ENCODE assay signal across 27 cellular contexts in the genomic region with DNA sequence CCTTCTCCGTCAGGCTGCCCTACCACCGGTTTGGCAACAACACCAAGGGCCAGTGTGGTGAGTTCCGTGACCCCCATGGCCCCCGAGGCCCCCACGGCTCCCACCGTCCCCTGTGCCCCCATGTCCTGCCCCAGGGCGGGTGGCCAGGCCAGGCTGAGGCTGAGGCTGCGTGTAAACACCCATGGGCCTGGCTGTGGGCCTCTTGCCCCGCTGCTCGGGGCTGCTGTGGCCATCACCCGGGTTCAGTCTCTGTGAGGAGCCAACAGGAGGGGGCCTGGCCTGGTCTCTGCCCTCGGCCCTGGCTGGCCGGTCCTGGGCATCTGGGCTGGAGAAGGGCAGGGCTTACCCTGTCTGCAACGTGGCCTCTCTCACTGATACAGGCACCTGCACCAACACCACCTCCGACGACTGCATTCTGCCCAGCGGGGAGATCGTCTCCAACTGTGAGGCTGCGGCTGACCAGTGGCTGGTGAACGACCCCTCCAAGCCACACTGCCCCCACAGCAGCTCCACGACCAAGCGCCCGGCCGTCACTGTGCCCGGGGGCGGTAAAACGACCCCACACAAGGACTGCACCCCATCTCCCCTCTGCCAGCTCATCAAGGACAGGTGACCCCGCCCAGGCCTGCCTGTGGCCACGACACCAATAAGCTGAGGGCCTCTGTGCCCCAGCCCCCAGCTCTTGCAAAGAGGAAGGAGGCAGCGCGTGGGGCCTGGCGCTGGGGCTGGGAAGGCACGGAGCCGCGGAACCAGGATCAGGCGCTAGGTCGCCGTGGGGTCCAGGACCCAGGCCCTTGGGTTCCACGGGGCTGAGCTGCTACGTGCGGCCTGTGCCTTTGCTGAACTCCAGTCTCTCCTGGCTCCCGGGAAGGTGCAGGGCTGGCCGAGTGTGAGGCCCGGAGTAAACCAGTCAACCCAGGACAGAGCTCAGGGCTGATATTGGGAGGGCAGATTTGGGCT. TPM values are rescaled to one million over a fixed set of nuclear protein-coding genes. Genes with fewer than 3 reads are reported as not detected.
DNase-seq lines count a peak whose midpoint lies in the region; ATAC-seq, FAIRE-seq and TF ChIP-seq lines count a peak whose summit lies in the region.
"Had no signal": no experiment of that assay in that cellular context is flagged by ENCODE, and none has a peak within 500 bp of the region (broad histone marks: within the 10 kb centered on the region; RNA-seq: fewer than 3 reads in every experiment).

No MANE protein-coding gene starts in this region.

- WGBS in esophagus muscularis mucosa = 87% methylated on average over 27 of the region's 44 CpGs

- TF ChIP-seq EP300 in esophagus muscularis mucosa (IDR thresholded peaks at IDR 0.05) = no peak

- H3K36me3 ChIP-seq in left ventricle myocardium inferior (no peaks in the 10 kb centered on the region), Panc1 (ENCODE audit: control insufficient read depth, insufficient read depth, low read length) (no peaks in the 10 kb centered on the region), lower lobe of right lung (no peaks in the 10 kb centered on the region), upper lobe of right lung (no peaks in the 10 kb centered on the region), esophagus muscularis mucosa (no peaks in the 10 kb centered on the region)
- H3K36me3 ChIP-seq: SJCRH30 had no signal

- TF ChIP-seq POLR2A in esophagus muscularis mucosa (IDR thresholded peaks at IDR 0.05; ENCODE audit: low read depth) = no peak

- no peaks in the 10 kb centered on the region for H3K4me1 ChIP-seq in left ventricle myocardium inferior
- H3K4me1 ChIP-seq in Panc1 (ENCODE audit: control insufficient read depth, insufficient read depth, low read length) = no peaks in the 10 kb centered on the region
- H3K4me1 ChIP-seq in lower lobe of right lung = no peaks in the 10 kb centered on the region
- no peaks in the 10 kb centered on the region for H3K4me1 ChIP-seq in upper lobe of right lung
- H3K4me1 ChIP-seq in esophagus muscularis mucosa = no peaks in the 10 kb centered on the region
- H3K4me1 ChIP-seq: SJCRH30 had no signal

- intact Hi-C loops in Right ventricle myocardium superior (cut with DNase I) = no loop called here
- intact Hi-C loops in left ventricle myocardium inferior (cut with micrococcal nuclease) = no loop called here
- intact Hi-C loops in Panc1 (cut with micrococcal nuclease; ENCODE audit: unreplicated experiment) = no loop called here
- intact Hi-C loops in lower lobe of right lung (cut with DNase I) = no loop called here
- intact Hi-C loops in upper lobe of right lung (cut with DNase I) = no loop called here
- intact Hi-C loops in esophagus muscularis mucosa (cut with DNase I) = no loop called here

- peak; percentile 37 for DNase-seq in Right ventricle myocardium superior
- no peak for DNase-seq in left ventricle myocardium inferior
- DNase-seq in Panc1 (ENCODE audit: low read depth, low spot score) = no peak
- peak; percentile 36 for DNase-seq in lower lobe of right lung
- peak; percentile 64 for DNase-seq in upper lobe of right lung
- no peak for DNase-seq in esophagus muscularis mucosa (ENCODE audit: extremely low spot score)
- no peak for DNase-seq in RCC 7860 (ENCODE audit: low spot score)
- DNase-seq in A172 (ENCODE audit: low spot score) = no peak
- DNase-seq: 8988T; CD4-positive, alpha-beta T cell; COR-L47; GDM1; HCEC 1CT; KBM-7; NCI-H2029; NCI-H446; NCI-H524 treated with DMSO at 0.1 percent for 48 hours; NCI-H82; NK-92 treated with Interleukin-12 subunit alpha and Interleukin-12 subunit beta, amount 100 ng/mL, for 24 hours; SJCRH30 had no signal

- H3K27ac ChIP-seq in left ventricle myocardium inferior (replicated peaks) (no peak overlapping the region), Panc1 (ENCODE audit: low read length) (no peak overlapping the region), lower lobe of right lung (no peak overlapping the region), upper lobe of right lung (no peak overlapping the region), esophagus muscularis mucosa (replicated peaks in 1 of 4) (no peak overlapping the region)
- H3K27ac ChIP-seq: SJCRH30 had no signal

- H3K9me3 ChIP-seq in left ventricle myocardium inferior (replicated peaks) (no peaks in the 10 kb centered on the region), Panc1 (ENCODE audit: control insufficient read depth, insufficient read depth, low read depth, low read length) (no peaks in the 10 kb centered on the region), lower lobe of right lung (no peaks in the 10 kb centered on the region), upper lobe of right lung (no peaks in the 10 kb centered on the region), esophagus muscularis mucosa (no peaks in the 10 kb centered on the region)
- H3K9me3 ChIP-seq: SJCRH30 had no signal

- H3K4me3 ChIP-seq in left ventricle myocardium inferior = no peak overlapping the region
- no peak overlapping the region for H3K4me3 ChIP-seq in Panc1 (ENCODE audit: low read depth in 2 of 2, low read length in 2 of 2)
- H3K4me3 ChIP-seq in lower lobe of right lung = no peak overlapping the region
- H3K4me3 ChIP-seq in upper lobe of right lung = no peak overlapping the region
- H3K4me3 ChIP-seq in esophagus muscularis mucosa = no peak overlapping the region
- H3K4me3 ChIP-seq: GM12878, SJCRH30 had no signal

- no TSS peak for BruUV-seq in Panc1 (replicated peaks; lab: Mats Ljungman, UMichigan)

- no peak for ATAC-seq in Right ventricle myocardium superior (ENCODE audit: poor library complexity)
- ATAC-seq in Panc1 = peak; percentile 44
- ATAC-seq in lower lobe of right lung = no peak
- ATAC-seq in upper lobe of right lung = no peak
- ATAC-seq: GM12878, SK-N-SH treated with all-trans-retinoic acid at 6 μM for 48 hours had no signal

- H3K27me3 ChIP-seq in left ventricle myocardium inferior (ENCODE audit: low read depth) (peaks cover 25% of the 10 kb centered on the region), Panc1 (ENCODE audit: control insufficient read depth, insufficient read depth, low read length) (no peaks in the 10 kb centered on the region), lower lobe of right lung (ENCODE audit: low read depth) (peaks cover 14% of the 10 kb centered on the region), upper lobe of right lung (peaks cover 19% of the 10 kb centered on the region), esophagus muscularis mucosa (peaks cover 0 to 29% (median 0%) of the 10 kb centered on the region in 4 donors)
- H3K27me3 ChIP-seq: SJCRH30 had no signal

- TF ChIP-seq CTCF in left ventricle myocardium inferior (IDR thresholded peaks at IDR 0.05; ENCODE audit: borderline replicate concordance) (no peak), Panc1 (IDR thresholded peaks at IDR 0.05) (no peak), lower lobe of right lung (IDR thresholded peaks at IDR 0.05) (no peak), upper lobe of right lung (IDR thresholded peaks at IDR 0.05) (no peak), esophagus muscularis mucosa (IDR thresholded peaks at IDR 0.05) (no peak)

- FAIRE-seq in RCC 7860 (lab: Jason Lieb, UNC) = no peak
- FAIRE-seq: GM12878, H1, HTR-8/SVneo had no signal

- POLR2A ChIA-PET in Panc1 (lab: Charles Lee) = no interaction called here

- in situ Hi-C loops in Panc1 (cut with HindIII; ENCODE audit: low pct_unique_long_range_greater_than_20kb, low sequenced_read_pairs) = no loop called here

- CTCF ChIA-PET in Panc1 (lab: Charles Lee) = no interaction called here

RNA-seq across cellular contexts. Expression of a gene that starts 29.0 kb away (rescaled TPM):
- total RNA-seq in Right ventricle myocardium superior (not detected), left ventricle myocardium inferior (0.03 TPM), Panc1 (2021; ENCODE audit: unreplicated experiment) (0.08 TPM), lower lobe of right lung (not detected), upper lobe of right lung (not detected), esophagus muscularis mucosa (under 1 TPM in 1 of 4 donors, not detected in 3; 0.34 TPM)
- not detected for polyA plus RNA-seq in Panc1 (2012; ENCODE audit: insufficient read length)
- total RNA-seq in A172 (2014; rRNA removed; shearing (Covaris generic)) = not detected in 2 replicates
- total RNA-seq: CD4-positive, alpha-beta T cell; H1; LHCN-M2 had no signal
- polyA plus RNA-seq: BJ, GM12878, H1 had no signal

RNA-seq across cellular contexts. Expression of a gene that starts 54.1 kb away (rescaled TPM):
- total RNA-seq in Right ventricle myocardium superior = not detected
- total RNA-seq in left ventricle myocardium inferior = not detected
- total RNA-seq in Panc1 (2021; ENCODE audit: unreplicated experiment) = 0.03 TPM
- polyA plus RNA-seq in Panc1 (2012; ENCODE audit: insufficient read length) = 0.04 TPM
- 0.35 TPM for total RNA-seq in lower lobe of right lung
- total RNA-seq in upper lobe of right lung = not detected
- under 1 TPM in 3 of 4 donors, not detected in 1; under 0.01 TPM for total RNA-seq in esophagus muscularis mucosa
- not detected in 2 replicates for total RNA-seq in A172 (2014; rRNA removed; shearing (Covaris generic))
- total RNA-seq: CD4-positive, alpha-beta T cell; GM12878; H1; LHCN-M2; MCF 10A; SJCRH30 had no signal
- polyA plus RNA-seq: BJ, H1 had no signal

Comparison
In these comparisons a context has a peak if more than half of its experiments do, and no peak if none do; other contexts are left out.
1. DNase-seq: peak in Right ventricle myocardium superior (single experiment), lower lobe of right lung (single experiment) and upper lobe of right lung (single experiment); none in left ventricle myocardium inferior (single experiment), Panc1 (single experiment), esophagus muscularis mucosa (single experiment), RCC 7860 (single experiment) and A172 (single experiment).